Comparison of ENCODE assay signal across 8 cellular contexts in the genomic region with DNA sequence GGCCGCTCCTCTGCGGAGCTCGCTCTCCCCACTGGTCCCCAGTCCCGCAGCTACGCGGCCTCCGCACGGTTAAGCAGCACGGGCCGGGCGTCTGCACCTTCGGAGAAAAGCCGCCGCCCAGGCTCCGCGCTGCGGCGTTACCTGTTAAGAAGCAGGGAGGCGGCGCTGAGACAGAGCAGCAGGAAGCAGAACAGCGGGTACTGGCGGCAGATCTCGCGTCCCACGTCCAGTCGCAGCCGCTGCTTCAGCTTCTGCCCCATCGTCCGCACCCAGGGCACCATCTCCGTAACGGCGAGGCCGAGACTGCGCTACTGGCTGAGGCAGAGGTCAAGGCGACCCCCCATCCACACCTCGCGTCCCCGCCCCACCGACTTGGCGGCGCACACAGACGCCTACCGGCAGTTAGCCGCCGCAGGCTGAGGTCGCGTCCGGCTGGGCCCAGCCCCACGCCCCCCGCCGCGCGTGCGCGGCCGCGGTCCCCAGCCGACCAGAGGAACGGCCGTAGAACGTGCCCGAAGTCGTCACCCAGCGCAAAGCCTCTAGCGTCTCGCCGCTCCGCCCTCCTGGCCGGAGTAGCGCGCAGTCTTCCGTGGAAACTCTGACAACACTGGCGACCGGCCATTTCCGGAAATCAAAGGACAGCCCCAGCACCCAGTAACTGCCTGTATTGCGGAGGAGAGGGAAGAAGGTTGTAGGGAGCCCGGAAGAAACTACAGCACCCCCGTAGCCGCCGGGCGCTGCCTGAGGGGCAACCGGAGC. TPM values are rescaled to one million over a fixed set of nuclear protein-coding genes. Genes with fewer than 3 reads are reported as not detected.
DNase-seq lines count a peak whose midpoint lies in the region; ATAC-seq and TF ChIP-seq lines count a peak whose summit lies in the region.

A gene with protein sequence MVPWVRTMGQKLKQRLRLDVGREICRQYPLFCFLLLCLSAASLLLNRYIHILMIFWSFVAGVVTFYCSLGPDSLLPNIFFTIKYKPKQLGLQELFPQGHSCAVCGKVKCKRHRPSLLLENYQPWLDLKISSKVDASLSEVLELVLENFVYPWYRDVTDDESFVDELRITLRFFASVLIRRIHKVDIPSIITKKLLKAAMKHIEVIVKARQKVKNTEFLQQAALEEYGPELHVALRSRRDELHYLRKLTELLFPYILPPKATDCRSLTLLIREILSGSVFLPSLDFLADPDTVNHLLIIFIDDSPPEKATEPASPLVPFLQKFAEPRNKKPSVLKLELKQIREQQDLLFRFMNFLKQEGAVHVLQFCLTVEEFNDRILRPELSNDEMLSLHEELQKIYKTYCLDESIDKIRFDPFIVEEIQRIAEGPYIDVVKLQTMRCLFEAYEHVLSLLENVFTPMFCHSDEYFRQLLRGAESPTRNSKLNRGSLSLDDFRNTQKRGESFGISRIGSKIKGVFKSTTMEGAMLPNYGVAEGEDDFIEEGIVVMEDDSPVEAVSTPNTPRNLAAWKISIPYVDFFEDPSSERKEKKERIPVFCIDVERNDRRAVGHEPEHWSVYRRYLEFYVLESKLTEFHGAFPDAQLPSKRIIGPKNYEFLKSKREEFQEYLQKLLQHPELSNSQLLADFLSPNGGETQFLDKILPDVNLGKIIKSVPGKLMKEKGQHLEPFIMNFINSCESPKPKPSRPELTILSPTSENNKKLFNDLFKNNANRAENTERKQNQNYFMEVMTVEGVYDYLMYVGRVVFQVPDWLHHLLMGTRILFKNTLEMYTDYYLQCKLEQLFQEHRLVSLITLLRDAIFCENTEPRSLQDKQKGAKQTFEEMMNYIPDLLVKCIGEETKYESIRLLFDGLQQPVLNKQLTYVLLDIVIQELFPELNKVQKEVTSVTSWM (minus strand): TSS at position 421 of the 759 bp plus-strand sequence. CDS start 140 bp downstream, at position 281.

- intact Hi-C loops in Panc1 (cut with micrococcal nuclease; ENCODE audit: unreplicated experiment): no loop called here

- H3K9me3 ChIP-seq in Panc1 (ENCODE audit: control insufficient read depth, insufficient read depth, low read depth, low read length) (no peaks in the 10 kb centered on the region), muscle layer of colon (ENCODE audit: low read length) (no peaks in the 10 kb centered on the region)

- TF ChIP-seq CTCF in Panc1 (IDR thresholded peaks at IDR 0.05): no peak

- peaks cover 43% of the 10 kb centered on the region for H3K4me1 Mint-ChIP-seq in activated T-cell treated with anti-CD3 and anti-CD28 coated beads, Interleukin-2, amount 50 U/mL, for 4 hours (ENCODE audit: low read depth)

- no TSS peak for BruUV-seq in Panc1 (replicated peaks; lab: Mats Ljungman, UMichigan)

- H3K36me3 ChIP-seq in Panc1 (ENCODE audit: control insufficient read depth, insufficient read depth, low read length) (no peaks in the 10 kb centered on the region; the same call in 1 of the 2 replicates), muscle layer of colon (ENCODE audit: insufficient read depth, low read length) (no peaks in the 10 kb centered on the region)

- ATAC-seq in GM21619 (IDR thresholded peaks at IDR 0.05; ENCODE audit: unreplicated experiment) (peak; percentile 87), Panc1 (peak; percentile 96), esophagus mucosa (peak; percentile 95)
- ATAC-seq in activated T-cell treated with anti-CD3 and anti-CD28 coated beads, Interleukin-2, amount 50 U/mL, for 4 hours: peak; percentile 77 to 80

- H3K9ac ChIP-seq in muscle layer of colon (ENCODE audit: low read length): peak within 1 kb of the TSS; percentile 93

- H3K36me3 Mint-ChIP-seq in activated T-cell treated with anti-CD3 and anti-CD28 coated beads, Interleukin-2, amount 50 U/mL, for 4 hours (ENCODE audit: insufficient read depth): peaks cover 5% of the 10 kb centered on the region

- in situ Hi-C loops in Panc1 (cut with HindIII; ENCODE audit: low pct_unique_long_range_greater_than_20kb, low sequenced_read_pairs): no loop called here

- H3K4me3 ChIP-seq in Panc1 (ENCODE audit: low read depth in 2 of 2, low read length in 2 of 2) (peak within 1 kb of the TSS; percentile 90 to 97), muscle layer of colon (ENCODE audit: low read depth in 1 of 2, low read length in 2 of 2) (peak within 1 kb of the TSS; percentile 67 to 96)

- POLR2A ChIA-PET in Panc1 (lab: Charles Lee): interaction anchor here (0.7 to 1.1 kb wide), 3 partner anchors 50 to 1554 kb away, joined by 4 to 7 read pairs (median 6); no protein-coding TSS in a partner anchor

- TF ChIP-seq RAD21 in Ishikawa (IDR thresholded peaks at IDR 0.05; ENCODE audit: low read depth): no peak

- H3K4me1 ChIP-seq in Panc1 (ENCODE audit: control insufficient read depth, insufficient read depth, low read length): peaks cover 39% of the 10 kb centered on the region; the same call in 1 of the 2 replicates
- H3K4me1 ChIP-seq in muscle layer of colon (ENCODE audit: insufficient read depth, low read length): peaks cover 15% of the 10 kb centered on the region

- H3K27ac ChIP-seq in Panc1 (ENCODE audit: low read length): peak within 1 kb of the TSS; percentile 97
- H3K27ac ChIP-seq in muscle layer of colon (ENCODE audit: low read depth, low read length): peak within 1 kb of the TSS; percentile 97

- DNase-seq in DMS79 (lab: John Stamatoyannopoulos, UW): peak; percentile 77
- DNase-seq in Panc1 (ENCODE audit: low read depth, low spot score): peak; percentile 76
- DNase-seq in activated T-cell treated with anti-CD3 and anti-CD28 coated beads, Interleukin-2, amount 50 U/mL, for 4 hours: peak; percentile 64
- DNase-seq in stimulated activated CD8-positive, alpha-beta memory T cell treated with anti-CD3 and anti-CD28 coated beads, Interleukin-7, amount 100 ng/mL, for 1 hour (ENCODE audit: low read depth in 2 of 2): peak; percentile 49 to 59

- TF ChIP-seq EP300 in Ishikawa (IDR thresholded peaks at IDR 0.05; ENCODE audit: borderline replicate concordance): peak; percentile 34; the same call in 1 of the 2 replicates

- no peaks in the 10 kb centered on the region for H3K9me3 Mint-ChIP-seq in activated T-cell treated with anti-CD3 and anti-CD28 coated beads, Interleukin-2, amount 50 U/mL, for 4 hours

- CTCF ChIA-PET in Panc1 (lab: Charles Lee): no interaction called here

- H3K27me3 Mint-ChIP-seq in activated T-cell treated with anti-CD3 and anti-CD28 coated beads, Interleukin-2, amount 50 U/mL, for 4 hours (ENCODE audit: low read depth): no peaks in the 10 kb centered on the region

- no peaks in the 10 kb centered on the region for H3K27me3 ChIP-seq in Panc1 (ENCODE audit: control insufficient read depth, insufficient read depth, low read length)
- no peaks in the 10 kb centered on the region for H3K27me3 ChIP-seq in muscle layer of colon (ENCODE audit: control insufficient read depth in 1 of 2, insufficient read depth in 2 of 2, low read length in 2 of 2)

- peak within 1 kb of the TSS; percentile 92 for H3K4me3 Mint-ChIP-seq in activated T-cell treated with anti-CD3 and anti-CD28 coated beads, Interleukin-2, amount 50 U/mL, for 4 hours

TF ChIP-seq in Ishikawa, 13 proteins besides CTCF, POLR2A, EP300 and RAD21 (continues in another document):
- TF ChIP-seq, protein P1, sequence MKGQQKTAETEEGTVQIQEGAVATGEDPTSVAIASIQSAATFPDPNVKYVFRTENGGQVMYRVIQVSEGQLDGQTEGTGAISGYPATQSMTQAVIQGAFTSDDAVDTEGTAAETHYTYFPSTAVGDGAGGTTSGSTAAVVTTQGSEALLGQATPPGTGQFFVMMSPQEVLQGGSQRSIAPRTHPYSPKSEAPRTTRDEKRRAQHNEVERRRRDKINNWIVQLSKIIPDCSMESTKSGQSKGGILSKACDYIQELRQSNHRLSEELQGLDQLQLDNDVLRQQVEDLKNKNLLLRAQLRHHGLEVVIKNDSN (IDR thresholded peaks at IDR 0.05): no peak
- TF ChIP-seq TEAD4 (IDR thresholded peaks at IDR 0.05) (peak; percentile 34; the same call in 1 of the 2 replicates), NFIC (IDR thresholded peaks at IDR 0.05) (peak; percentile 51), CREB1 (IDR thresholded peaks at IDR 0.05; ENCODE audit: low read depth) (0 out of 2 replicates have a peak, but pooled peaks have one; percentile 35), YY1 (IDR thresholded peaks at IDR 0.05; ENCODE audit: low read depth) (peak; percentile 77), FOXM1 (IDR thresholded peaks at IDR 0.05; ENCODE audit: borderline replicate concordance, low read depth) (0 out of 2 replicates have a peak, but pooled peaks have one; percentile 12), ZBTB7A (IDR thresholded peaks at IDR 0.05; ENCODE audit: low read depth) (0 out of 2 replicates have a peak, but pooled peaks have one; percentile 0), TAF1 (IDR thresholded peaks at IDR 0.05; ENCODE audit: low read depth) (0 out of 2 replicates have a peak, but pooled peaks have one; percentile 18), CEBPB (IDR thresholded peaks at IDR 0.05) (no peak)
- TF ChIP-seq, protein P2, sequence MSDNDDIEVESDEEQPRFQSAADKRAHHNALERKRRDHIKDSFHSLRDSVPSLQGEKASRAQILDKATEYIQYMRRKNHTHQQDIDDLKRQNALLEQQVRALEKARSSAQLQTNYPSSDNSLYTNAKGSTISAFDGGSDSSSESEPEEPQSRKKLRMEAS (IDR thresholded peaks at IDR 0.05): no peak; the same call in none of the 2 replicates

RNA-seq across cellular contexts. Expression of the gene that starts here (rescaled TPM):
- total RNA-seq in Panc1 (2021; ENCODE audit: unreplicated experiment) (119 TPM), esophagus mucosa (35.2 TPM)
- polyA plus RNA-seq in Panc1 (2012; ENCODE audit: insufficient read length): 94.1 TPM
- total RNA-seq in activated T-cell treated with anti-CD3 and anti-CD28 coated beads, Interleukin-2, amount 50 U/mL, for 4 hours: 10 to 100 TPM; 21.1 to 30.2 (median 25.7) TPM

Comparison
In these comparisons a context has a peak if more than half of its experiments do, and no peak if none do; other contexts are left out.
1. Peak in every context shown above with its lines: DNase-seq, ATAC-seq, H3K4me3 ChIP-seq and H3K27ac ChIP-seq.